ENCODE assay signal across 2 cellular contexts in genomic region chr7:49261928-49262327, GRCh38.
TF ChIP-seq lines count a peak whose summit lies in the region.

No MANE protein-coding gene starts in this region.

TF ChIP-seq in GM23338, 12 proteins besides CTCF, POLR2A, EP300 and RAD21:
- no peak for TF ChIP-seq STAT1 (IDR thresholded peaks at IDR 0.05; ENCODE audit: unreplicated experiment)
- no peak for TF ChIP-seq ZNF331 (CRISPR knock-in tag; IDR thresholded peaks at IDR 0.05; ENCODE audit: low read depth)
- TF ChIP-seq REST (IDR thresholded peaks at IDR 0.05; ENCODE audit: unreplicated experiment), result no peak
- TF ChIP-seq ZNF114 (CRISPR knock-in tag; IDR thresholded peaks at IDR 0.05), result no peak
- no peak for TF ChIP-seq JUNB (IDR thresholded peaks at IDR 0.05; ENCODE audit: unreplicated experiment)
- no peak for TF ChIP-seq NANOG (IDR thresholded peaks at IDR 0.05; ENCODE audit: borderline replicate concordance)
- no peak for TF ChIP-seq ZNF462 (CRISPR knock-in tag; IDR thresholded peaks at IDR 0.05)
- no peak for TF ChIP-seq POLR2AphosphoS5 (IDR thresholded peaks at IDR 0.05; ENCODE audit: low read depth)
- TF ChIP-seq EZH2phosphoT487 (IDR thresholded peaks at IDR 0.05; ENCODE audit: unreplicated experiment), result no peak
- TF ChIP-seq EZH2 (IDR thresholded peaks at IDR 0.05; ENCODE audit: low read depth, unreplicated experiment), result no peak
- no peak for TF ChIP-seq CREB1 (CRISPR knock-in tag; IDR thresholded peaks at IDR 0.05; ENCODE audit: low read depth)
- TF ChIP-seq ETS1 (IDR thresholded peaks at IDR 0.05), result no peak

TF ChIP-seq in H1, 55 proteins besides CTCF, POLR2A, EP300 and RAD21:
- TF ChIP-seq SP4 (IDR thresholded peaks at IDR 0.05; ENCODE audit: low read length) (no peak), EGR1 (IDR thresholded peaks at IDR 0.05; ENCODE audit: borderline replicate concordance, low read depth, low read length) (no peak), ZNF274 (IDR thresholded peaks at IDR 0.05; ENCODE audit: borderline replicate concordance, extremely low read depth, low read length) (no peak), RFX5 (IDR thresholded peaks at IDR 0.05; ENCODE audit: borderline replicate concordance, low read depth, low read length) (no peak), TCF12 (IDR thresholded peaks at IDR 0.05; ENCODE audit: low read depth, low read length) (no peak), CHD7 (IDR thresholded peaks at IDR 0.05; ENCODE audit: insufficient replicate concordance, low read length) (no peak), JUN (IDR thresholded peaks at IDR 0.05; ENCODE audit: low read depth, low read length) (no peak), SUZ12 (IDR thresholded peaks at IDR 0.05; ENCODE audit: low read length) (no peak), KDM5A (IDR thresholded peaks at IDR 0.05; ENCODE audit: low read length) (no peak), EZH2 (IDR thresholded peaks at IDR 0.05; ENCODE audit: low read depth, low read length, severe bottlenecking) (no peak), RBBP5 (IDR thresholded peaks at IDR 0.05; ENCODE audit: borderline replicate concordance, low read depth, low read length) (no peak), ATF3 (IDR thresholded peaks at IDR 0.05; ENCODE audit: insufficient read depth, low read depth, low read length) (no peak), CTBP2 (IDR thresholded peaks at IDR 0.05; ENCODE audit: borderline replicate concordance, insufficient read depth, insufficient read length, low read length) (no peak), GABPA (IDR thresholded peaks at IDR 0.05; ENCODE audit: borderline replicate concordance, insufficient read depth, low read length) (no peak), POLR2AphosphoS5 (IDR thresholded peaks at IDR 0.05; ENCODE audit: low read depth, low read length) (no peak)
